8 cellular contexts compared by ENCODE assay signal in genomic region chr19:44552324-44552723, GRCh38. TPM values are rescaled to one million over a fixed set of nuclear protein-coding genes. Genes with fewer than 3 reads are reported as not detected.
DNase-seq lines count a peak whose midpoint lies in the region; ATAC-seq and TF ChIP-seq lines count a peak whose summit lies in the region.
"Had no signal": no experiment of that assay in that cellular context is flagged by ENCODE, and none has a peak within 500 bp of the region (broad histone marks: within the 10 kb centered on the region; RNA-seq: fewer than 3 reads in every experiment).

No MANE protein-coding gene starts in this region.

- no peaks in the 10 kb centered on the region for H3K4me1 Mint-ChIP-seq in T-helper 17 cell
- H3K4me1 Mint-ChIP-seq: activated B cell treated with CpG ODN at 0.5 μM for 24 hours had no signal

- H3K27me3 Mint-ChIP-seq in T-helper 17 cell: no peaks in the 10 kb centered on the region

- TF ChIP-seq RAD21 in liver (IDR thresholded peaks at IDR 0.05): peak; percentile 6 to 34

- TF ChIP-seq CTCF in GM06990 (IDR thresholded peaks at IDR 0.05; ENCODE audit: insufficient read depth, low read length, poor library complexity, severe bottlenecking) (peak; percentile 48), LNCAP (IDR thresholded peaks at IDR 0.05) (peak; percentile 32; the same call in 1 of the 2 replicates), liver (IDR thresholded peaks at IDR 0.05; ENCODE audit: low read depth, low read length, missing input control) (peak; percentile 28), lower leg skin (IDR thresholded peaks at IDR 0.05) (no peak)

- H3K36me3 Mint-ChIP-seq in T-helper 17 cell (ENCODE audit: low read depth): no peaks in the 10 kb centered on the region

- H3K4me1 ChIP-seq in liver (ENCODE audit: control insufficient read depth in 4 of 4, insufficient read depth in 4 of 4, low read length in 3 of 4): no peaks in the 10 kb centered on the region

- no peak overlapping the region for H3K27ac ChIP-seq in liver (ENCODE audit: low read depth in 1 of 2, low read length in 2 of 2)

- no peak for ATAC-seq in T-helper 17 cell
- no peak for ATAC-seq in HG02885 (IDR thresholded peaks at IDR 0.05; ENCODE audit: poor library complexity, unreplicated experiment)

- H3K27me3 ChIP-seq in GM06990 (replicated peaks; ENCODE audit: control insufficient read depth, insufficient read depth, low read length): no peaks in the 10 kb centered on the region
- H3K27me3 ChIP-seq in liver (ENCODE audit: control insufficient read depth in 4 of 4, insufficient read depth in 4 of 4, low read length in 3 of 4): no peaks in the 10 kb centered on the region

- H3K9me3 ChIP-seq in liver (ENCODE audit: control insufficient read depth in 4 of 4, low read length in 3 of 4) (no peaks in the 10 kb centered on the region), T-helper 17 cell (ENCODE audit: control insufficient read depth, low read length, poor library complexity, severe bottlenecking) (no peaks in the 10 kb centered on the region)

- H3K36me3 ChIP-seq in GM06990 (ENCODE audit: control insufficient read depth, insufficient read depth, low read length): no peaks in the 10 kb centered on the region
- H3K36me3 ChIP-seq in liver (ENCODE audit: control insufficient read depth in 4 of 4, insufficient read depth in 3 of 4, low read depth in 1 of 4, low read length in 3 of 4): no peaks in the 10 kb centered on the region

- no peak overlapping the region for H3K9ac ChIP-seq in liver (ENCODE audit: low read depth in 1 of 2, low read length in 2 of 2)

- H3K27ac Mint-ChIP-seq in T-helper 17 cell: no peak overlapping the region
- H3K27ac Mint-ChIP-seq: activated B cell treated with CpG ODN at 0.5 μM for 24 hours had no signal

- H3K4me3 ChIP-seq in GM06990 (replicated peaks; ENCODE audit: low read depth, low read length) (no peak overlapping the region), liver (ENCODE audit: low read depth in 1 of 3, low read length in 3 of 3) (no peak overlapping the region), lower leg skin (ENCODE audit: low read depth, poor library complexity, severe bottlenecking) (no peak overlapping the region)

- no peak for TF ChIP-seq POLR2A in lower leg skin (IDR thresholded peaks at IDR 0.05)

- WGBS in liver: 10% methylated on average over 5 of the region's 5 CpGs
- whole genome bisulfite sequencing in lower leg skin, 2 donors: 5 to 10% methylated on average over 5 of the region's 5 CpGs

- H3K4me3 Mint-ChIP-seq in T-helper 17 cell: no peak overlapping the region
- H3K4me3 Mint-ChIP-seq: activated B cell treated with CpG ODN at 0.5 μM for 24 hours had no signal

- peak; percentile 12 for DNase-seq in GM06990 (ENCODE audit: extremely low read depth, insufficient read length)
- peak; percentile 66 to 76 for DNase-seq in activated T-cell treated with anti-CD3 and anti-CD28 coated beads, Interleukin-2, amount 50 U/mL, for 48 hours
- no peak for DNase-seq in lower leg skin (ENCODE audit: low spot score in 2 of 2)
- DNase-seq in T-helper 17 cell: no peak
- DNase-seq: activated B cell treated with CpG ODN at 0.5 μM for 24 hours had no signal

- intact Hi-C loops in lower leg skin (cut with DNase I; ENCODE audit: low total_unique reads): no loop called here

TF ChIP-seq in liver, 16 proteins besides CTCF, POLR2A, EP300 and RAD21:
- TF ChIP-seq NR2F2 (IDR thresholded peaks at IDR 0.05): no peak
- TF ChIP-seq GABPA (IDR thresholded peaks at IDR 0.05 in 1 of 2, conservative IDR thresholded peaks at IDR 0.05 in 1 of 2): no peak
- TF ChIP-seq REST (IDR thresholded peaks at IDR 0.05): no peak
- no peak for TF ChIP-seq ZBTB33 (IDR thresholded peaks at IDR 0.05)
- TF ChIP-seq RXRA (IDR thresholded peaks at IDR 0.05): no peak
- TF ChIP-seq YY1 (IDR thresholded peaks at IDR 0.05): no peak
- no peak for TF ChIP-seq FOXA1 (IDR thresholded peaks at IDR 0.05)
- TF ChIP-seq JUND (IDR thresholded peaks at IDR 0.05): no peak
- no peak for TF ChIP-seq EGR1 (IDR thresholded peaks at IDR 0.05; ENCODE audit: low read depth in 2 of 2)
- no peak for TF ChIP-seq MAX (IDR thresholded peaks at IDR 0.05)
- no peak for TF ChIP-seq FOXA2 (IDR thresholded peaks at IDR 0.05)
- no peak for TF ChIP-seq SP1 (IDR thresholded peaks at IDR 0.05)
- no peak for TF ChIP-seq TAF1 (conservative IDR thresholded peaks at IDR 0.05)
- TF ChIP-seq HNF4G (IDR thresholded peaks at IDR 0.05): no peak
- no peak for TF ChIP-seq ATF3 (IDR thresholded peaks at IDR 0.05)
- no peak for TF ChIP-seq HNF4A (conservative IDR thresholded peaks at IDR 0.05)
TF ChIP-seq in liver: peak in this region for 0.

RNA-seq across cellular contexts. Expression of gene CEACAM20, which starts 22.8 kb away (rescaled TPM):
- under 1 TPM; 0.09 to 0.25 TPM for total RNA-seq in liver
- polyA plus RNA-seq in liver: not detected
- not detected for total RNA-seq in lower leg skin
- total RNA-seq in T-helper 17 cell: not detected
- total RNA-seq: activated B cell treated with CpG ODN at 0.5 μM for 24 hours had no signal

RNA-seq across cellular contexts. Expression of gene ZNF180, which starts 52.0 kb away (rescaled TPM):
- 1 to 10 TPM; 5.5 to 7.6 TPM for total RNA-seq in liver
- polyA plus RNA-seq in liver: 1 to 10 TPM; 2.0 to 3.1 TPM
- total RNA-seq in lower leg skin: 10 to 100 TPM in 3 of 4 donors, 1 to 10 TPM in 1; 9.1 to 48.2 (median 12.0) TPM
- 1 to 10 TPM; 5.8 to 6.2 TPM for total RNA-seq in T-helper 17 cell

Comparison
In these comparisons a context has a peak if more than half of its experiments do, and no peak if none do; other contexts are left out.
1. DNase-seq: peak in GM06990 (single experiment) and activated T-cell treated with anti-CD3 and anti-CD28 coated beads, Interleukin-2, amount 50 U/mL, for 48 hours (2 of 2); none in lower leg skin (0 of 2) and T-helper 17 cell (0 of 3).
2. CTCF ChIP-seq: peak in GM06990 (single experiment), LNCAP (single experiment) and liver (single experiment); none in lower leg skin (0 of 3).